In the genomic region with DNA sequence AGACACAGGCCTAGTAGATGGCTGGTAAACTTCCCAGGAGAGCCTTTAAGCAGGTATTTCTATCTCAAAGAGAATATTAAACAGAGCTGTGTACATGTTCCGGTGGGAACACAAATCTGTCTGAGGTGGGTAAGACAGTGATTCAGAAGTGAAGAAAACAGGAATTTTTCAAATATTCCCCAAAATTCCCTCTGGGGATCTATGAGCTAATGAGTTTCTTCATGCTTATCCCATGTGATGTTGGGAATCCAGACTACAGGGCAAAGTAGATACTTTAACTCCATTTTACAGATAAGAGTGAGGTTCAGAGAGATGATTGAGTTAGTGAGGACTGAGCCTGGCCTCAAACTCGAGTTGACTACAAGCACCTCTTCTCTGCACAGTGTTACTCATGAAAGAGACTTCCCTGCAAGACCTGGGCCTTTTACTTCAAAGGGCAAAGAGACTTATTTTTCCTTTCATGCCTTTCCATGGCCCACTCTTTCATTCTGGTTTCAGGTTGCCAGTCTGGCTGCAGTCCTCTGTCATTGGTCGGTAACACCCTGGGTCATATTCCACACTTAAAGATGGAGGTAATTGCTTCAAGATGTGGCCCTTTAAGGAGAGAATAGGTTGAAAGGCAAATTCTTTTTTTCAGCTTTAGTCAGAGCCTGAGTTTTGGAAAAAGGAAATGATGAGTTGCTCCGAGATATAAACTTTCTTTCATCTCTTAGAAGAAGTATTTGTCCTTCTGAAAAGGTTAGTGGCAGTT, we compare ENCODE assay signal across 13 cellular contexts.
DNase-seq lines count a peak whose midpoint lies in the region; ATAC-seq and TF ChIP-seq lines count a peak whose summit lies in the region.
"Had no signal": no experiment of that assay in that cellular context is flagged by ENCODE, and none has a peak within 500 bp of the region (broad histone marks: within the 10 kb centered on the region; RNA-seq: fewer than 3 reads in every experiment).

No MANE protein-coding gene starts in this region.

- H3K79me2 ChIP-seq in GM23248 (ENCODE audit: insufficient read depth) (no peaks in the 10 kb centered on the region), hepatocyte (peaks cover 11% of the 10 kb centered on the region)

- TF ChIP-seq CTCF in hepatocyte (IDR thresholded peaks at IDR 0.05; ENCODE audit: poor library complexity): no peak

- ATAC-seq in SK-N-SH treated with all-trans-retinoic acid at 6 μM for 48 hours (peak; percentile 92), HG02970 (IDR thresholded peaks at IDR 0.05; ENCODE audit: low FRiP score, unreplicated experiment) (no peak)
- ATAC-seq: activated CD8-positive, alpha-beta T cell treated with anti-CD3 and anti-CD28 coated beads for 36 hours; left lung had no signal

- H3K9ac ChIP-seq in GM23248: no peak overlapping the region
- H3K9ac ChIP-seq: BLaER1 treated with 17β-estradiol and CSF1 and Interleukin-3, amounts not matched to agents 10 nM and 100 nM had no signal

- H3K27me3 ChIP-seq in GM23248 (replicated peaks; ENCODE audit: insufficient read depth): no peaks in the 10 kb centered on the region
- no peaks in the 10 kb centered on the region for H3K27me3 ChIP-seq in hepatocyte
- H3K27me3 ChIP-seq: BLaER1 treated with 17β-estradiol and CSF1 and Interleukin-3, amounts not matched to agents 10 nM and 100 nM; left lung had no signal

- H3K4me1 ChIP-seq in GM23248 (ENCODE audit: insufficient read depth) (peaks cover 32% of the 10 kb centered on the region), hepatocyte (ENCODE audit: insufficient read depth) (peaks cover 46% of the 10 kb centered on the region)

- no peak overlapping the region for H2AFZ ChIP-seq in GM23248
- H2AFZ ChIP-seq in hepatocyte: no peak overlapping the region

- no peaks in the 10 kb centered on the region for H3K36me3 ChIP-seq in GM23248 (ENCODE audit: low read depth)
- no peaks in the 10 kb centered on the region for H3K36me3 ChIP-seq in hepatocyte (replicated peaks; ENCODE audit: insufficient read depth, low read depth)
- H3K36me3 ChIP-seq: left lung had no signal

- H3K4me2 ChIP-seq in GM23248 (ENCODE audit: unreplicated experiment) (no peak overlapping the region), hepatocyte (no peak overlapping the region)
- H3K4me2 ChIP-seq: BLaER1 treated with 17β-estradiol and CSF1 and Interleukin-3, amounts not matched to agents 10 nM and 100 nM had no signal

- in situ Hi-C loops in GM23248 (cut with MboI): no loop called here

- no peaks in the 10 kb centered on the region for H3K9me2 ChIP-seq in GM23248 (ENCODE audit: insufficient read depth)
- no peaks in the 10 kb centered on the region for H3K9me2 ChIP-seq in hepatocyte (replicated peaks; ENCODE audit: insufficient read depth)

- H3K27ac ChIP-seq in GM23248: no peak overlapping the region
- peak overlapping the region; percentile 87 for H3K27ac ChIP-seq in hepatocyte
- H3K27ac ChIP-seq in substantia nigra (ENCODE audit: low read depth, low read length, poor library complexity, severe bottlenecking): peak overlapping the region; percentile 16
- H3K27ac ChIP-seq: BLaER1 treated with 17β-estradiol and CSF1 and Interleukin-3, amounts not matched to agents 10 nM and 100 nM; left lung had no signal

- DNase-seq in GM23248 (peak; percentile 51), hepatocyte (ENCODE audit: low spot score) (no peak), substantia nigra (lab: John Stamatoyannopoulos, UW) (no peak), 8988T (no peak), HUDEP-2 (lab: John Stamatoyannopoulos, UW; ENCODE audit: unreplicated experiment in 76 of 76) (no peak)
- DNase-seq: activated CD8-positive, alpha-beta T cell treated with anti-CD3 and anti-CD28 coated beads for 36 hours; left lung; NCI-H1436 treated with DMSO at 0.1 percent for 48 hours; stimulated activated CD4-positive, alpha-beta T cell treated with anti-CD3 and anti-CD28 coated beads, Interleukin-2, amount 100 ng/mL, for 48 hours; T-helper 1 cell had no signal

- no peaks in the 10 kb centered on the region for H4K20me1 ChIP-seq in GM23248 (ENCODE audit: insufficient read depth)
- no peaks in the 10 kb centered on the region for H4K20me1 ChIP-seq in hepatocyte (ENCODE audit: insufficient read depth, poor library complexity, severe bottlenecking)

- H3K4me3 ChIP-seq in GM23248: no peak overlapping the region
- H3K4me3 ChIP-seq in hepatocyte: no peak overlapping the region
- H3K4me3 ChIP-seq: BLaER1 treated with 17β-estradiol and CSF1 and Interleukin-3, amounts not matched to agents 10 nM and 100 nM; left lung had no signal

- 66 to 68% methylated on average over 4 of the region's 4 CpGs for WGBS in GM23248 (ENCODE audit: low coverage in 1 of 2, low lambda C conversion rate in 2 of 2, missing lambda C conversion rate in 2 of 2), 2 experiments
- WGBS in hepatocyte (ENCODE audit: low lambda C conversion rate, missing lambda C conversion rate): 36% methylated on average over 4 of the region's 4 CpGs

- H3F3A ChIP-seq in GM23248 (ENCODE audit: insufficient read depth): peaks cover 32% of the 10 kb centered on the region

- H3K9me3 ChIP-seq in GM23248 (ENCODE audit: low read depth) (no peaks in the 10 kb centered on the region), hepatocyte (ENCODE audit: low read depth) (no peaks in the 10 kb centered on the region)
- H3K9me3 ChIP-seq: BLaER1 treated with 17β-estradiol and CSF1 and Interleukin-3, amounts not matched to agents 10 nM and 100 nM; left lung had no signal

TF ChIP-seq in SK-N-SH treated with all-trans-retinoic acid at 6 μM for 48 hours, 23 proteins besides CTCF, POLR2A, EP300 and RAD21:
- no peak for TF ChIP-seq GLIS3 (CRISPR knock-in tag; IDR thresholded peaks at IDR 0.05)
- TF ChIP-seq OSR1 (CRISPR knock-in tag; IDR thresholded peaks at IDR 0.05): no peak
- no peak for TF ChIP-seq CSDC2 (CRISPR knock-in tag; IDR thresholded peaks at IDR 0.05)
- TF ChIP-seq CREB5 (CRISPR knock-in tag; IDR thresholded peaks at IDR 0.05; ENCODE audit: low read depth): no peak
- TF ChIP-seq CSRNP3 (CRISPR knock-in tag; IDR thresholded peaks at IDR 0.05): no peak
- no peak for TF ChIP-seq ZNF8 (CRISPR knock-in tag; IDR thresholded peaks at IDR 0.05)
- TF ChIP-seq, protein P1, sequence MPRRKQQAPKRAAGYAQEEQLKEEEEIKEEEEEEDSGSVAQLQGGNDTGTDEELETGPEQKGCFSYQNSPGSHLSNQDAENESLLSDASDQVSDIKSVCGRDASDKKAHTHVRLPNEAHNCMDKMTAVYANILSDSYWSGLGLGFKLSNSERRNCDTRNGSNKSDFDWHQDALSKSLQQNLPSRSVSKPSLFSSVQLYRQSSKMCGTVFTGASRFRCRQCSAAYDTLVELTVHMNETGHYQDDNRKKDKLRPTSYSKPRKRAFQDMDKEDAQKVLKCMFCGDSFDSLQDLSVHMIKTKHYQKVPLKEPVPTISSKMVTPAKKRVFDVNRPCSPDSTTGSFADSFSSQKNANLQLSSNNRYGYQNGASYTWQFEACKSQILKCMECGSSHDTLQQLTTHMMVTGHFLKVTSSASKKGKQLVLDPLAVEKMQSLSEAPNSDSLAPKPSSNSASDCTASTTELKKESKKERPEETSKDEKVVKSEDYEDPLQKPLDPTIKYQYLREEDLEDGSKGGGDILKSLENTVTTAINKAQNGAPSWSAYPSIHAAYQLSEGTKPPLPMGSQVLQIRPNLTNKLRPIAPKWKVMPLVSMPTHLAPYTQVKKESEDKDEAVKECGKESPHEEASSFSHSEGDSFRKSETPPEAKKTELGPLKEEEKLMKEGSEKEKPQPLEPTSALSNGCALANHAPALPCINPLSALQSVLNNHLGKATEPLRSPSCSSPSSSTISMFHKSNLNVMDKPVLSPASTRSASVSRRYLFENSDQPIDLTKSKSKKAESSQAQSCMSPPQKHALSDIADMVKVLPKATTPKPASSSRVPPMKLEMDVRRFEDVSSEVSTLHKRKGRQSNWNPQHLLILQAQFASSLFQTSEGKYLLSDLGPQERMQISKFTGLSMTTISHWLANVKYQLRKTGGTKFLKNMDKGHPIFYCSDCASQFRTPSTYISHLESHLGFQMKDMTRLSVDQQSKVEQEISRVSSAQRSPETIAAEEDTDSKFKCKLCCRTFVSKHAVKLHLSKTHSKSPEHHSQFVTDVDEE (CRISPR knock-in tag; IDR thresholded peaks at IDR 0.05): no peak
- TF ChIP-seq ISL1 (CRISPR knock-in tag; IDR thresholded peaks at IDR 0.05): no peak
- TF ChIP-seq TCF4 (CRISPR knock-in tag; IDR thresholded peaks at IDR 0.05; ENCODE audit: borderline replicate concordance): no peak
